Comparison of ENCODE assay signal across 9 cellular contexts in genomic region chr10:63554666-63555065, GRCh38. TPM values are rescaled to one million over a fixed set of nuclear protein-coding genes. Genes with fewer than 3 reads are reported as not detected.
DNase-seq lines count a peak whose midpoint lies in the region; ATAC-seq lines count a peak whose summit lies in the region.
"Had no signal": no experiment of that assay in that cellular context is flagged by ENCODE, and none has a peak within 500 bp of the region (broad histone marks: within the 10 kb centered on the region; RNA-seq: fewer than 3 reads in every experiment).

No MANE protein-coding gene starts in this region.

- intact Hi-C loops in posterior cingulate gyrus (cut with DNase I): no loop called here

- ATAC-seq in HG03103 (IDR thresholded peaks at IDR 0.05; ENCODE audit: low read depth, unreplicated experiment) (peak; percentile 90), esophagus mucosa (peak; percentile 41)
- ATAC-seq in stimulated activated naive CD8-positive, alpha-beta T cell treated with anti-CD3 and anti-CD28 coated beads, Interleukin-15, Interleukin-2, amounts not matched to agents 100 U/mL and 50 U/mL, for 24 hours: peak; percentile 61

- DNase-seq in activated effector memory CD4-positive, alpha-beta T cell treated with Interleukin-2 at 50 U/mL for 16 hours: peak; percentile 22
- DNase-seq in activated effector memory CD4-positive, alpha-beta T cell treated with anti-CD3 and anti-CD28 coated beads, Interleukin-2, amount 50 U/mL, for 16 hours: no peak
- DNase-seq in T-helper 9 cell (peak; percentile 16), NCI-H2107 treated with DMSO at 0.1 percent for 48 hours (lab: John Stamatoyannopoulos, UW; ENCODE audit: unreplicated experiment) (no peak), posterior cingulate gyrus (no peak)
- peak; percentile 38 for DNase-seq in stimulated activated naive CD8-positive, alpha-beta T cell treated with anti-CD3 and anti-CD28 coated beads, Interleukin-15, Interleukin-2, amounts not matched to agents 100 U/mL and 50 U/mL, for 24 hours
- DNase-seq: upper lobe of left lung had no signal

RNA-seq across cellular contexts. Expression of gene REEP3, which starts 33.5 kb away (rescaled TPM):
- 24.5 TPM for total RNA-seq in esophagus mucosa

Comparison
In these comparisons a context has a peak if more than half of its experiments do, and no peak if none do; other contexts are left out.
1. DNase-seq: peak in activated effector memory CD4-positive, alpha-beta T cell treated with Interleukin-2 at 50 U/mL for 16 hours (single experiment), T-helper 9 cell (single experiment) and stimulated activated naive CD8-positive, alpha-beta T cell treated with anti-CD3 and anti-CD28 coated beads, Interleukin-15, Interleukin-2, amounts not matched to agents 100 U/mL and 50 U/mL, for 24 hours (single experiment); none in activated effector memory CD4-positive, alpha-beta T cell treated with anti-CD3 and anti-CD28 coated beads, Interleukin-2, amount 50 U/mL, for 16 hours (single experiment), NCI-H2107 treated with DMSO at 0.1 percent for 48 hours (single experiment) and posterior cingulate gyrus (0 of 10).
2. Peak in every context shown above with its lines, with median percentiles within 50 percentile points of each other: ATAC-seq.